In genomic region chr13:114161644-114162532, GRCh38 we compare ENCODE assay signal across 1 cellular context.
TF ChIP-seq lines count a peak whose summit lies in the region.

No MANE protein-coding gene starts in this region.

TF ChIP-seq in HepG2, 621 proteins besides CTCF, POLR2A, EP300 and RAD21 (continued from another document and continues in another):
- TF ChIP-seq BCL3 (CRISPR knock-in tag; IDR thresholded peaks at IDR 0.05) (peak; percentile 31; the same call in 1 of the 2 replicates), SIX4 (CRISPR knock-in tag; IDR thresholded peaks at IDR 0.05) (no peak), PHF21A (CRISPR knock-in tag; IDR thresholded peaks at IDR 0.05) (0 out of 2 replicates have a peak, but pooled peaks have one; percentile 30), MTA1 (CRISPR knock-in tag; IDR thresholded peaks at IDR 0.05; ENCODE audit: borderline replicate concordance) (0 out of 2 replicates have a peak, but pooled peaks have one; percentile 41), ZNF142 (CRISPR knock-in tag; IDR thresholded peaks at IDR 0.05) (no peak), ZNF124 (CRISPR knock-in tag; IDR thresholded peaks at IDR 0.05) (no peak), HOXA7 (CRISPR knock-in tag; IDR thresholded peaks at IDR 0.05) (no peak), ZNF704 (CRISPR knock-in tag; IDR thresholded peaks at IDR 0.05; ENCODE audit: borderline replicate concordance) (no peak), ZNF816 (CRISPR knock-in tag; IDR thresholded peaks at IDR 0.05; ENCODE audit: borderline replicate concordance) (no peak), NR2F6 (IDR thresholded peaks at IDR 0.05) (peak; percentile 84), NR2F6 (CRISPR knock-in tag; IDR thresholded peaks at IDR 0.05) (peak; percentile 84), ZNF30 (CRISPR knock-in tag; IDR thresholded peaks at IDR 0.05) (no peak), ZC3H4 (CRISPR knock-in tag; IDR thresholded peaks at IDR 0.05; ENCODE audit: borderline replicate concordance) (no peak), PAX8 (CRISPR knock-in tag; IDR thresholded peaks at IDR 0.05; ENCODE audit: borderline replicate concordance) (no peak), MYC (CRISPR knock-in tag; IDR thresholded peaks at IDR 0.05; ENCODE audit: borderline replicate concordance) (peak; percentile 56; the same call in 1 of the 2 replicates), CBX5 (CRISPR knock-in tag; IDR thresholded peaks at IDR 0.05; ENCODE audit: borderline replicate concordance) (no peak), NR2F1 (CRISPR knock-in tag; IDR thresholded peaks at IDR 0.05) (peak in 1 of 2 experiments; percentile 74; a peak in 1 of 4 replicates), ZNF567 (CRISPR knock-in tag; IDR thresholded peaks at IDR 0.05; ENCODE audit: borderline replicate concordance) (no peak), ZNF75D (CRISPR knock-in tag; IDR thresholded peaks at IDR 0.05; ENCODE audit: borderline replicate concordance) (no peak), ONECUT2 (CRISPR knock-in tag; IDR thresholded peaks at IDR 0.05) (no peak), HDAC6 (IDR thresholded peaks at IDR 0.05; ENCODE audit: low read depth, low read length) (no peak), ZNF101 (CRISPR knock-in tag; IDR thresholded peaks at IDR 0.05; ENCODE audit: borderline replicate concordance, low read depth) (no peak), ZNF609 (CRISPR knock-in tag; IDR thresholded peaks at IDR 0.05; ENCODE audit: borderline replicate concordance) (no peak), ZNF441 (CRISPR knock-in tag; IDR thresholded peaks at IDR 0.05; ENCODE audit: borderline replicate concordance) (no peak), HMGA1 (CRISPR knock-in tag; conservative IDR thresholded peaks at IDR 0.05) (no peak), MXI1 (IDR thresholded peaks at IDR 0.05; ENCODE audit: borderline replicate concordance, low read depth, low read length) (no peak), HDAC1 (CRISPR knock-in tag; IDR thresholded peaks at IDR 0.05) (no peak), CSRNP1 (CRISPR knock-in tag; IDR thresholded peaks at IDR 0.05) (0 out of 2 replicates have a peak, but pooled peaks have one; percentile 41), HOMEZ (CRISPR knock-in tag; IDR thresholded peaks at IDR 0.05; ENCODE audit: low read depth) (no peak), ZNF205 (CRISPR knock-in tag; IDR thresholded peaks at IDR 0.05) (no peak), TEAD3 (CRISPR knock-in tag; optimal IDR thresholded peaks at IDR 0.05; ENCODE audit: borderline replicate concordance) (no peak), NFYB (CRISPR knock-in tag; IDR thresholded peaks at IDR 0.05) (no peak), STAG1 (CRISPR knock-in tag; IDR thresholded peaks at IDR 0.05) (no peak), BRD4 (CRISPR knock-in tag; IDR thresholded peaks at IDR 0.05) (no peak), ZNF800 (CRISPR knock-in tag; IDR thresholded peaks at IDR 0.05) (no peak), ZMYM4 (CRISPR knock-in tag; IDR thresholded peaks at IDR 0.05) (peak; percentile 44; the same call in 1 of the 2 replicates), ARNT2 (CRISPR knock-in tag; IDR thresholded peaks at IDR 0.05; ENCODE audit: low read depth) (no peak), ZNF574 (CRISPR knock-in tag; IDR thresholded peaks at IDR 0.05) (no peak), MEF2D (CRISPR knock-in tag; IDR thresholded peaks at IDR 0.05) (no peak), FOXA1 (IDR thresholded peaks at IDR 0.05) (no peak), FOXA1 (CRISPR knock-in tag; IDR thresholded peaks at IDR 0.05) (peak; percentile 47), TARDBP (CRISPR knock-in tag; IDR thresholded peaks at IDR 0.05) (peak; percentile 51; the same call in 1 of the 2 replicates), NR2F2 (IDR thresholded peaks at IDR 0.05; ENCODE audit: borderline replicate concordance, low read depth) (peak; percentile 50)
